In genomic region chr18:25284861-25285574, GRCh38 we compare ENCODE assay signal across 8 cellular contexts.
DNase-seq lines count a peak whose midpoint lies in the region; ATAC-seq and TF ChIP-seq lines count a peak whose summit lies in the region.

No MANE protein-coding gene starts in this region.

- in situ Hi-C loops in astrocyte of the spinal cord (cut with HindIII; ENCODE audit: low sequenced_read_pairs), result no loop called here

- intact Hi-C loops in mucosa of descending colon (cut with DNase I, micrococcal nuclease), result no loop called here

- peaks cover 24% of the 10 kb centered on the region for H3K4me1 ChIP-seq in hepatocyte (ENCODE audit: insufficient read depth)
- H3K4me1 ChIP-seq in urinary bladder (ENCODE audit: insufficient read depth), result no peaks in the 10 kb centered on the region
- H3K4me1 ChIP-seq in mucosa of descending colon (ENCODE audit: low read depth), result no peaks in the 10 kb centered on the region

- no peak overlapping the region for H3K27ac ChIP-seq in hepatocyte
- H3K27ac ChIP-seq in urinary bladder (ENCODE audit: low read depth), result no peak overlapping the region

- no peaks in the 10 kb centered on the region for H3K36me3 ChIP-seq in hepatocyte (replicated peaks; ENCODE audit: insufficient read depth, low read depth)
- H3K36me3 ChIP-seq in urinary bladder (ENCODE audit: insufficient read depth), result no peaks in the 10 kb centered on the region
- H3K36me3 ChIP-seq in mucosa of descending colon (ENCODE audit: low read depth), result no peaks in the 10 kb centered on the region

- TF ChIP-seq CTCF in astrocyte of the spinal cord (IDR thresholded peaks at IDR 0.05; ENCODE audit: low read depth, low read length), result no peak
- no peak for TF ChIP-seq CTCF in hepatocyte (IDR thresholded peaks at IDR 0.05; ENCODE audit: poor library complexity)
- TF ChIP-seq CTCF in mucosa of descending colon (IDR thresholded peaks at IDR 0.05), result no peak

- no peaks in the 10 kb centered on the region for H4K20me1 ChIP-seq in hepatocyte (ENCODE audit: insufficient read depth, poor library complexity, severe bottlenecking)

- H3K4me3 ChIP-seq in astrocyte of the spinal cord (ENCODE audit: low read depth, low read length) (no peak overlapping the region), hepatocyte (no peak overlapping the region), urinary bladder (ENCODE audit: low read depth, low read length) (peak overlapping the region; percentile 8), mucosa of descending colon (no peak overlapping the region)

- no peak overlapping the region for H2AFZ ChIP-seq in hepatocyte

- H3K79me2 ChIP-seq in hepatocyte, result no peaks in the 10 kb centered on the region

- no peak for ATAC-seq in mucosa of descending colon

- no peaks in the 10 kb centered on the region for H3K9me3 ChIP-seq in hepatocyte (ENCODE audit: low read depth)
- no peaks in the 10 kb centered on the region for H3K9me3 ChIP-seq in mucosa of descending colon

- H3K4me2 ChIP-seq in hepatocyte, result peak overlapping the region; percentile 18

- DNase-seq in NCI-H748 (lab: John Stamatoyannopoulos, UW; ENCODE audit: unreplicated experiment) (peak; percentile 45), NCI-H748 treated with DMSO at 0.1 percent for 48 hours (lab: John Stamatoyannopoulos, UW) (no peak), astrocyte of the spinal cord (ENCODE audit: low read depth, low spot score) (peak; percentile 35), hepatocyte (ENCODE audit: low spot score) (no peak), mucosa of descending colon (no peak), SIG-M5 (lab: John Stamatoyannopoulos, UW) (no peak)
- DNase-seq in activated CD4-positive, CD25-positive, alpha-beta regulatory T cell treated with anti-CD3 and anti-CD28 coated beads, Interleukin-2, amount 50 U/mL, for 72 hours, result no peak

- no peaks in the 10 kb centered on the region for H3K9me2 ChIP-seq in hepatocyte (replicated peaks; ENCODE audit: insufficient read depth)

- WGBS in hepatocyte (ENCODE audit: low lambda C conversion rate, missing lambda C conversion rate), result 61% methylated on average over 11 of the region's 11 CpGs
- 63% methylated on average over 11 of the region's 11 CpGs for WGBS in urinary bladder

- no peaks in the 10 kb centered on the region for H3K27me3 ChIP-seq in hepatocyte

Comparison
In these comparisons a context has a peak if more than half of its experiments do, and no peak if none do; other contexts are left out.
1. DNase-seq: peak in NCI-H748 (single experiment) and astrocyte of the spinal cord (single experiment); none in NCI-H748 treated with DMSO at 0.1 percent for 48 hours (single experiment), hepatocyte (single experiment), activated CD4-positive, CD25-positive, alpha-beta regulatory T cell treated with anti-CD3 and anti-CD28 coated beads, Interleukin-2, amount 50 U/mL, for 72 hours (single experiment), mucosa of descending colon (0 of 3) and SIG-M5 (single experiment).